ENCODE assay signal across 24 cellular contexts in the genomic region with DNA sequence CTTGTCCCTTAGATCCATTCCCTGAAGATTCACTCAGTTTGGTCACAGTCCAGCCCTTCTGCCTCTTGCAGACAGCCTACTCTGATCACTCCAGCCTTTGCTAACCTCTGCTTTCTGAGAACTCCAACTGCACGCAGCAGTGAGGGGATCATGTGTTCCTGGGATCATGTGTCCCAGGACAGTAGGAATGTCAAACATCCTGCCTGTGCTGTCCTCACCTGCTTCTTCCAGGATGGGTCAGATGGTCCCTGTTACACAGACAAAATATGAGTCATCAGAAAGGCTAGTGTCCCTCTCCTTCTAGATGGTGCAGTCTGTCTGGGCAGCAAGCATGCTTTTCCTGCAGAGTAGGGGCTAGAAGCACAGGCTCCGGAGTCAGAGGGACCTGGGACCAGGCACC. TPM values are rescaled to one million over a fixed set of nuclear protein-coding genes. Genes with fewer than 3 reads are reported as not detected.
DNase-seq lines count a peak whose midpoint lies in the region; ATAC-seq and TF ChIP-seq lines count a peak whose summit lies in the region.
"Had no signal": no experiment of that assay in that cellular context is flagged by ENCODE, and none has a peak within 500 bp of the region (broad histone marks: within the 10 kb centered on the region; RNA-seq: fewer than 3 reads in every experiment).

No MANE protein-coding gene starts in this region.

- H3K9me3 ChIP-seq in RWPE2 (ENCODE audit: severe bottlenecking) (no peaks in the 10 kb centered on the region), gastrocnemius medialis (no peaks in the 10 kb centered on the region)

- H3K4me3 ChIP-seq in RWPE2 (ENCODE audit: severe bottlenecking) (no peak overlapping the region), gastrocnemius medialis (no peak overlapping the region)
- H3K4me3 ChIP-seq: PC-9, SK-N-MC had no signal

- H3K27ac ChIP-seq in RWPE2 (ENCODE audit: poor library complexity, severe bottlenecking): no peak overlapping the region
- H3K27ac ChIP-seq in gastrocnemius medialis: no peak overlapping the region
- H3K27ac ChIP-seq: 22Rv1, PC-9, SK-N-MC had no signal

- peaks cover 6% of the 10 kb centered on the region for H3K27me3 ChIP-seq in RWPE2 (ENCODE audit: insufficient read depth, poor library complexity, severe bottlenecking)
- no peaks in the 10 kb centered on the region for H3K27me3 ChIP-seq in gastrocnemius medialis

- no peak for TF ChIP-seq POLR2A in gastrocnemius medialis (IDR thresholded peaks at IDR 0.05)

- DNase-seq in NCI-H2196 (lab: John Stamatoyannopoulos, UW; ENCODE audit: unreplicated experiment) (peak; percentile 30), NCI-H2196 treated with DMSO at 0.1 percent for 48 hours (lab: John Stamatoyannopoulos, UW; ENCODE audit: unreplicated experiment) (no peak), RWPE2 (ENCODE audit: low spot score) (no peak), kidney tubule cell (ENCODE audit: low spot score) (peak; percentile 62), gastrocnemius medialis (peak in 1 of 2 donors; percentile 31), NCI-H82 (lab: John Stamatoyannopoulos, UW) (no peak)
- DNase-seq: AML-193, C1 segment of cervical spinal cord, GF-D8, NCI-H1417, NCI-H1694 treated with DMSO at 0.1 percent for 48 hours, NCI-H2081 treated with DMSO at 0.1 percent for 48 hours, PC-9, RPMI8226, SHP77 treated with DMSO at 0.1 percent for 48 hours had no signal

- H3K36me3 ChIP-seq in RWPE2 (ENCODE audit: low read depth): no peaks in the 10 kb centered on the region
- no peaks in the 10 kb centered on the region for H3K36me3 ChIP-seq in gastrocnemius medialis

- H3K4me1 ChIP-seq in RWPE2 (ENCODE audit: insufficient read depth, poor library complexity, severe bottlenecking): no peaks in the 10 kb centered on the region
- peaks cover 0 to 13% of the 10 kb centered on the region in 2 donors for H3K4me1 ChIP-seq in gastrocnemius medialis

- intact Hi-C loops in gastrocnemius medialis (cut with DNase I; ENCODE audit: low total_unique reads): no loop called here

- in situ Hi-C loops in gastrocnemius medialis (cut with MboI; ENCODE audit: low sequenced_read_pairs in 4 of 4): no loop called here

- ATAC-seq in RWPE2 (ENCODE audit: low read depth) (peak; percentile 45), gastrocnemius medialis (peak; percentile 25 to 65), GM18517 (IDR thresholded peaks at IDR 0.05; ENCODE audit: unreplicated experiment) (no peak), HG03520 (IDR thresholded peaks at IDR 0.05; ENCODE audit: unreplicated experiment) (no peak)
- ATAC-seq: CD8-positive, alpha-beta T cell had no signal

- no peak for TF ChIP-seq CTCF in RWPE2 (IDR thresholded peaks at IDR 0.05; ENCODE audit: poor library complexity, severe bottlenecking)
- no peak for TF ChIP-seq CTCF in gastrocnemius medialis (IDR thresholded peaks at IDR 0.05 in 4 of 5, conservative IDR thresholded peaks at IDR 0.05 in 1 of 5)

RNA-seq across cellular contexts. Expression of gene SLC25A48, which starts 20.2 kb away (rescaled TPM):
- 1 to 10 TPM in 3 of 4 donors, under 1 TPM in 1; 0.56 to 5.2 (median 2.4) TPM for total RNA-seq in gastrocnemius medialis
- total RNA-seq: CD8-positive, alpha-beta T cell; Daoy; H4; M059J; NCI-H460; PC-9 had no signal

Comparison
In these comparisons a context has a peak if more than half of its experiments do, and no peak if none do; other contexts are left out.
1. DNase-seq: peak in NCI-H2196 (single experiment) and kidney tubule cell (single experiment); none in NCI-H2196 treated with DMSO at 0.1 percent for 48 hours (single experiment), RWPE2 (single experiment) and NCI-H82 (single experiment).
2. ATAC-seq: peak in RWPE2 (single experiment) and gastrocnemius medialis (2 of 2); none in GM18517 (single experiment) and HG03520 (single experiment).